ENCODE assay signal across 8 cellular contexts in the genomic region with DNA sequence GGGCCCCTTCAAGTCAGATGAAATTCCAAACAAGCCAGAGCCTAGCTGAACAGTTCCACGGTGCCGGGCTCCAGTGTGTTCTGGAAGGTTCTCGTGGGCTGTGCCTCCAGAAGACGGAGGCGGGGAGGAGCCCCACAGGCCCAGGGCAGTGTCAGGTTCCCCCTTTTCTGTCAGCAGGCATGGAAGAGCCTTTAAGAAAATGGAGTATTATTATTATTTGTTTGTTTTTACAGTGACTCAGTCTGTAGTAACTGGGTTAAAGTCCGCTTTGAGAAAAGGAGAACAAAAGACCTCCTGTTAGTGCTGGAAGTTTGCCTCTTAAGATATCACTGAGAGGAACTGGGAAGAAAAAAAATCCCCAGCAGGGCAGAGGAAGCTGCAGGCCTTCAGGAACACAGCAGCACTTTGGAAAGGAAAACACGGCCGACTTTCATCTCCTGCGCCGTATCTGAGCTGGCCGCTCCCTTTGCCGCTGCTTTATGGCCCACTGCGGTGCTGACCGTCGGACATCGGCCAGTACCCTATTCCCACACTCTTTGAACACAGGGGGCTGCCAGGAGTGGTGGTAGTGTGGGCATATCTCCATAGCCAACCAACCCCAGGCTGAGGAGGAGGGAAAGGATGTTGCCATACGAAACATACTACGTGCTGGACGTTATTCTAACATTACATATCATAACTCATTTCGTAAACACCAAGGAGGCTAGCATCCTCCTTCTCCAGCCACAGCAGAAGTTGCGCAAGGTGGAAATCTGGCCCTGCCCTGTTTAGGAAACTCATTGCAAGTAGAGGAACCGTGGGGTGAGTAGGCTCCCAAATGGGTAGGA.
A peak's percentile ranks its signal among the peaks of the same experiment; 100 is the strongest.
DNase-seq lines count a peak whose midpoint lies in the region; ATAC-seq, FAIRE-seq and TF ChIP-seq lines count a peak whose summit lies in the region.

No MANE protein-coding gene starts in this region.

- peaks cover 26% of the 10 kb centered on the region for H3K4me1 Mint-ChIP-seq in astrocyte (ENCODE audit: low read depth, unreplicated experiment)

- H3K4me1 ChIP-seq in astrocyte (ENCODE audit: insufficient read depth, low read length) (peaks cover 26% of the 10 kb centered on the region), hepatocyte (ENCODE audit: insufficient read depth) (peaks cover 39% of the 10 kb centered on the region), skeletal muscle tissue (ENCODE audit: control insufficient read depth in 3 of 3, insufficient read depth in 3 of 3, low read length in 3 of 3) (peaks cover 27 to 45% (median 37%) of the 10 kb centered on the region in 3 donors)

- H3K9ac ChIP-seq in astrocyte (ENCODE audit: low read length) (peak overlapping the region; percentile 72), skeletal muscle tissue (ENCODE audit: low read depth in 1 of 3, low read length in 3 of 3) (peak overlapping the region in 1 of 3 donors; percentile 64)

- FAIRE-seq in astrocyte (lab: Jason Lieb, UNC): peak; percentile 17

- H3K9me2 ChIP-seq in hepatocyte (replicated peaks; ENCODE audit: insufficient read depth): no peaks in the 10 kb centered on the region

- 51% methylated on average over 22 of the region's 22 CpGs for WGBS in hepatocyte (ENCODE audit: low lambda C conversion rate, missing lambda C conversion rate)

- H3K4me3 Mint-ChIP-seq in astrocyte (ENCODE audit: unreplicated experiment): peak overlapping the region; percentile 35

- H2AFZ ChIP-seq in astrocyte (ENCODE audit: low read depth, low read length) (peak overlapping the region; percentile 77), hepatocyte (no peak overlapping the region)

- no peaks in the 10 kb centered on the region for H3K36me3 Mint-ChIP-seq in astrocyte (ENCODE audit: low read depth, unreplicated experiment)

- peak overlapping the region; percentile 89 for H3K27ac Mint-ChIP-seq in astrocyte (ENCODE audit: unreplicated experiment)

- no peaks in the 10 kb centered on the region for H4K20me1 ChIP-seq in astrocyte (ENCODE audit: insufficient read depth, low read length)
- H4K20me1 ChIP-seq in hepatocyte (ENCODE audit: insufficient read depth, poor library complexity, severe bottlenecking): no peaks in the 10 kb centered on the region

- H3K9me3 ChIP-seq in astrocyte (ENCODE audit: insufficient read depth, low read depth, low read length) (no peaks in the 10 kb centered on the region), hepatocyte (ENCODE audit: low read depth) (no peaks in the 10 kb centered on the region), skeletal muscle tissue (ENCODE audit: control insufficient read depth in 3 of 3, low read length in 3 of 3) (no peaks in the 10 kb centered on the region)

- H3K4me3 ChIP-seq in HL-60 (replicated peaks; ENCODE audit: insufficient read depth, low read length) (peak overlapping the region; percentile 11; the same call in 1 of the 2 replicates), astrocyte (ENCODE audit: insufficient read depth, low read depth, low read length) (no peak overlapping the region), hepatocyte (no peak overlapping the region), skeletal muscle tissue (ENCODE audit: low read length in 3 of 3) (no peak overlapping the region)

- H3K36me3 ChIP-seq in astrocyte (ENCODE audit: insufficient read depth, low read length): no peaks in the 10 kb centered on the region
- no peaks in the 10 kb centered on the region for H3K36me3 ChIP-seq in hepatocyte (replicated peaks; ENCODE audit: insufficient read depth, low read depth)
- H3K36me3 ChIP-seq in skeletal muscle tissue (ENCODE audit: control insufficient read depth in 3 of 3, insufficient read depth in 3 of 3, low read length in 3 of 3): no peaks in the 10 kb centered on the region

- no peaks in the 10 kb centered on the region for H3K9me3 Mint-ChIP-seq in astrocyte (ENCODE audit: unreplicated experiment)

- DNase-seq in HL-60 (ENCODE audit: low read depth in 1 of 2, low spot score in 1 of 2) (peak; percentile 55 to 75), astrocyte (ENCODE audit: low read depth) (peak; percentile 95), hepatocyte (ENCODE audit: low spot score) (peak; percentile 82), DMS153 (lab: John Stamatoyannopoulos, UW) (no peak)
- DNase-seq in stimulated activated CD4-positive, alpha-beta T cell treated with anti-CD3 and anti-CD28 coated beads, Interleukin-15, amount 100 ng/mL, for 24 hours: no peak

- H3K27ac ChIP-seq in HL-60 (replicated peaks): peak overlapping the region; percentile 40
- peak overlapping the region; percentile 86 for H3K27ac ChIP-seq in astrocyte (ENCODE audit: low read depth, low read length)
- H3K27ac ChIP-seq in hepatocyte: peak overlapping the region; percentile 91
- H3K27ac ChIP-seq in skeletal muscle tissue (ENCODE audit: low read depth, low read length): peak overlapping the region; percentile 79

- ATAC-seq in HG02571 (IDR thresholded peaks at IDR 0.05; ENCODE audit: unreplicated experiment): no peak
- ATAC-seq in GM18870 (IDR thresholded peaks at IDR 0.05; ENCODE audit: unreplicated experiment): no peak

- H3K4me2 ChIP-seq in astrocyte (ENCODE audit: low read length): peak overlapping the region; percentile 76
- H3K4me2 ChIP-seq in hepatocyte: peak overlapping the region; percentile 55

- no peak for TF ChIP-seq CTCF in HL-60 (IDR thresholded peaks at IDR 0.05; ENCODE audit: insufficient read depth, low read length)
- TF ChIP-seq CTCF in astrocyte (IDR thresholded peaks at IDR 0.05; ENCODE audit: insufficient read depth, low read depth, low read length): no peak
- no peak for TF ChIP-seq CTCF in hepatocyte (IDR thresholded peaks at IDR 0.05; ENCODE audit: poor library complexity)

- H3K27me3 ChIP-seq in HL-60 (ENCODE audit: insufficient read depth, poor library complexity, severe bottlenecking) (no peaks in the 10 kb centered on the region), astrocyte (ENCODE audit: insufficient read depth, low read length) (no peaks in the 10 kb centered on the region), hepatocyte (no peaks in the 10 kb centered on the region), skeletal muscle tissue (ENCODE audit: control insufficient read depth in 3 of 3, insufficient read depth in 3 of 3, low read length in 3 of 3) (no peaks in the 10 kb centered on the region)

- no peaks in the 10 kb centered on the region for H3K27me3 Mint-ChIP-seq in astrocyte (ENCODE audit: low read depth, unreplicated experiment)

- H3K79me2 ChIP-seq in astrocyte (ENCODE audit: insufficient read depth, low read length) (no peaks in the 10 kb centered on the region), hepatocyte (no peaks in the 10 kb centered on the region)

Comparison
In these comparisons a context has a peak if more than half of its experiments do, and no peak if none do; other contexts are left out.
1. DNase-seq: peak in HL-60 (2 of 2), astrocyte (single experiment) and hepatocyte (single experiment); none in DMS153 (single experiment) and stimulated activated CD4-positive, alpha-beta T cell treated with anti-CD3 and anti-CD28 coated beads, Interleukin-15, amount 100 ng/mL, for 24 hours (single experiment).
2. H3K27ac ChIP-seq: peak in every context shown above with its lines; median percentile 91 in hepatocyte; 86 in astrocyte; 79 in skeletal muscle tissue; 40 in HL-60.